9 cellular contexts compared by ENCODE assay signal in genomic region chr17:40448213-40448638, GRCh38. TPM values are rescaled to one million over a fixed set of nuclear protein-coding genes. Genes with fewer than 3 reads are reported as not detected.
DNase-seq lines count a peak whose midpoint lies in the region; ATAC-seq and TF ChIP-seq lines count a peak whose summit lies in the region.
"Had no signal": no experiment of that assay in that cellular context is flagged by ENCODE, and none has a peak within 500 bp of the region (broad histone marks: within the 10 kb centered on the region; RNA-seq: fewer than 3 reads in every experiment).

No MANE protein-coding gene starts in this region.

- DNase-seq in GF-D8 (lab: John Stamatoyannopoulos, UW) (peak; percentile 36), RPMI7951 (ENCODE audit: low read depth) (peak; percentile 17), fibroblast of lung (ENCODE audit: low read depth in 2 of 2) (peak in 1 of 2 donors; percentile 60), sciatic nerve (ENCODE audit: low spot score) (peak; percentile 76), HT-29 (ENCODE audit: low spot score) (no peak), epidermal melanocyte (ENCODE audit: insufficient read length, low spot score) (no peak)
- DNase-seq: activated CD4-positive, alpha-beta T cell treated with anti-CD3 and anti-CD28 coated beads for 36 hours had no signal

- H3K4me1 ChIP-seq in fibroblast of lung (ENCODE audit: control insufficient read depth, extremely low read depth, insufficient read depth, low read length) = peaks cover 53% of the 10 kb centered on the region

- TF ChIP-seq CTCF in fibroblast of lung (conservative IDR thresholded peaks at IDR 0.05 in 1 of 2, IDR thresholded peaks at IDR 0.05 in 1 of 2; ENCODE audit: low read depth in 1 of 2, low read length in 2 of 2) = no peak

- H3K79me2 ChIP-seq in fibroblast of lung (ENCODE audit: control insufficient read depth, insufficient read depth, low read length) = peaks cover 86% of the 10 kb centered on the region

- peaks cover 3% of the 10 kb centered on the region for H4K20me1 ChIP-seq in fibroblast of lung (ENCODE audit: control insufficient read depth, extremely low read depth, insufficient read depth, low read length)

- peak overlapping the region; percentile 93 for H3K4me2 ChIP-seq in fibroblast of lung (ENCODE audit: extremely low read depth, insufficient read depth, low read length)

- H3K9me3 ChIP-seq in fibroblast of lung (ENCODE audit: control insufficient read depth, insufficient read depth, low read depth, low read length) = no peaks in the 10 kb centered on the region

- no peak for ATAC-seq in sciatic nerve
- no peak for ATAC-seq in HG03196 (IDR thresholded peaks at IDR 0.05; ENCODE audit: unreplicated experiment)
- ATAC-seq in GM21390 (IDR thresholded peaks at IDR 0.05; ENCODE audit: unreplicated experiment) = no peak
- ATAC-seq: activated CD4-positive, alpha-beta T cell treated with anti-CD3 and anti-CD28 coated beads for 36 hours had no signal

- H3K27ac ChIP-seq in fibroblast of lung (ENCODE audit: insufficient read depth, low read length) = peak overlapping the region; percentile 49

- H3K36me3 ChIP-seq in fibroblast of lung (ENCODE audit: control insufficient read depth, insufficient read depth, low read length) = peaks cover 17% of the 10 kb centered on the region

- intact Hi-C loops in sciatic nerve (cut with DNase I) = loop anchor here (5.0 kb wide), 1 partner anchor 1991 kb away; no protein-coding TSS in a partner anchor

- H3K27me3 ChIP-seq in fibroblast of lung (ENCODE audit: control insufficient read depth, insufficient read depth, low read length) = no peaks in the 10 kb centered on the region

- peak overlapping the region in 3 of 4 experiments; percentile 47 to 100 (median 98) for H3K4me3 ChIP-seq in fibroblast of lung (replicated peaks in 1 of 4; ENCODE audit: control extremely low read depth in 1 of 4, insufficient read depth in 1 of 4, low read depth in 3 of 4, low read length in 4 of 4)

- H3K9ac ChIP-seq in fibroblast of lung (ENCODE audit: insufficient read depth, low read length) = no peak overlapping the region

- no peak overlapping the region for H2AFZ ChIP-seq in fibroblast of lung (ENCODE audit: low read length)

RNA-seq across cellular contexts. Expression of gene IGFBP4, which starts 5.0 kb away (rescaled TPM):
- 2.3 and 2.8 TPM in 2 replicates for total RNA-seq in RPMI7951 (2014; rRNA removed; shearing (Covaris generic))
- total RNA-seq in fibroblast of lung = 312 and 436 TPM in 2 replicates
- polyA plus RNA-seq in fibroblast of lung = 685 and 1,130 TPM in 2 replicates
- 1,208 and 1,884 TPM in 2 replicates for polyA plus RNA-seq in fibroblast of lung (2012)
- 1,885 and 3,100 TPM in 2 replicates for polyA minus RNA-seq in fibroblast of lung (ENCODE audit: low replicate concordance)
- 680 TPM for total RNA-seq in sciatic nerve
- 62.5 and 69.6 TPM in 2 replicates for total RNA-seq in HT-29 (2014; rRNA removed; shearing (Covaris generic))

RNA-seq across cellular contexts. Expression of gene TOP2A, which starts 30.5 kb away (rescaled TPM):
- 303 and 315 TPM in 2 replicates for total RNA-seq in RPMI7951 (2014; rRNA removed; shearing (Covaris generic))
- total RNA-seq in fibroblast of lung (4.9 and 41.6 TPM in 2 replicates), sciatic nerve (1.4 TPM)
- polyA plus RNA-seq in fibroblast of lung = 39.2 and 122 TPM in 2 replicates
- polyA plus RNA-seq in fibroblast of lung (2012) = 30.2 and 100 TPM in 2 replicates
- polyA minus RNA-seq in fibroblast of lung (ENCODE audit: low replicate concordance) = 5.8 and 7.9 TPM in 2 replicates
- total RNA-seq in HT-29 (2014; rRNA removed; shearing (Covaris generic)) = 65.3 and 74.9 TPM in 2 replicates

RNA-seq across cellular contexts. Expression of gene TNS4, which starts 53.2 kb away (rescaled TPM):
- total RNA-seq in RPMI7951 (2014; rRNA removed; shearing (Covaris generic)) = not detected in 2 replicates
- total RNA-seq in fibroblast of lung = under 0.01 TPM in 1 of 2 replicates, not detected in the other
- 0.01 and 0.05 TPM in 2 replicates for polyA plus RNA-seq in fibroblast of lung
- polyA plus RNA-seq in fibroblast of lung (2012) = 0.24 TPM in 1 of 2 replicates, not detected in the other
- polyA minus RNA-seq in fibroblast of lung (ENCODE audit: low replicate concordance) = not detected in 2 replicates
- 0.36 TPM for total RNA-seq in sciatic nerve
- 148 and 187 TPM in 2 replicates for total RNA-seq in HT-29 (2014; rRNA removed; shearing (Covaris generic))

Comparison
In these comparisons a context has a peak if more than half of its experiments do, and no peak if none do; other contexts are left out.
1. DNase-seq: peak in GF-D8 (single experiment), RPMI7951 (single experiment) and sciatic nerve (single experiment); none in HT-29 (single experiment) and epidermal melanocyte (single experiment).
2. RNA of gene IGFBP4, which starts 5.0 kb away (total RNA-seq): 680 TPM in sciatic nerve (single experiment), 312 to 436 TPM in fibroblast of lung and 62.5 to 69.6 TPM in HT-29; 2.3 to 2.8 TPM in RPMI7951; every median in the first group is over 10 times any median in the second.
3. RNA of gene TNS4, which starts 53.2 kb away (total RNA-seq): 148 to 187 TPM in HT-29; 0.36 TPM in sciatic nerve (single experiment), not detected in RPMI7951 and under 0.01 TPM in fibroblast of lung; every median in the first group is over 100 times any median in the second.